In genomic region chr19:8552810-8553209, GRCh38 we compare ENCODE assay signal across 8 cellular contexts.
DNase-seq lines count a peak whose midpoint lies in the region; ATAC-seq and TF ChIP-seq lines count a peak whose summit lies in the region.

No MANE protein-coding gene starts in this region.

- H4K20me1 ChIP-seq in MM.1S (ENCODE audit: insufficient read depth, low read length), result no peaks in the 10 kb centered on the region

- no peaks in the 10 kb centered on the region for H3K27me3 Mint-ChIP-seq in nephron progenitor cell (ENCODE audit: low read depth, poor library complexity)

- DNase-seq in NCI-H1417 (lab: John Stamatoyannopoulos, UW) (peak in 2 of 3 experiments; percentile 4 to 35), NCI-H1417 treated with DMSO at 0.1 percent for 48 hours (lab: John Stamatoyannopoulos, UW) (no peak), MM.1S (no peak), astrocyte of the spinal cord (ENCODE audit: low read depth, low spot score) (peak; percentile 16), nephron progenitor cell (no peak)
- no peak for DNase-seq in activated naive CD4-positive, alpha-beta T cell treated with Interleukin-2 at 50 U/mL for 16 hours

- H3K4me2 ChIP-seq in MM.1S (ENCODE audit: low read depth, low read length), result no peak overlapping the region

- ATAC-seq in HG03095 (IDR thresholded peaks at IDR 0.05; ENCODE audit: unreplicated experiment), result no peak
- no peak for ATAC-seq in GM18511 (IDR thresholded peaks at IDR 0.05; ENCODE audit: unreplicated experiment)

- peaks cover 22% of the 10 kb centered on the region for H3K36me3 Mint-ChIP-seq in nephron progenitor cell (ENCODE audit: low read depth)

- H3K27me3 ChIP-seq in MM.1S (replicated peaks; ENCODE audit: insufficient read depth, low read length), result peaks cover 84% of the 10 kb centered on the region

- peak overlapping the region; percentile 29; the same call in 1 of the 2 replicates for H2AFZ ChIP-seq in MM.1S (ENCODE audit: low read length)

- H3K9me3 Mint-ChIP-seq in nephron progenitor cell, result no peaks in the 10 kb centered on the region

- H3K9me3 ChIP-seq in MM.1S (replicated peaks; ENCODE audit: insufficient read depth, low read length), result no peaks in the 10 kb centered on the region

- no peaks in the 10 kb centered on the region for H3K36me3 ChIP-seq in MM.1S (replicated peaks; ENCODE audit: insufficient read depth, low read length)

- H3K4me1 Mint-ChIP-seq in nephron progenitor cell, result peaks cover 3% of the 10 kb centered on the region

- H3K9me2 ChIP-seq in MM.1S (replicated peaks; ENCODE audit: insufficient read depth, low read length), result no peaks in the 10 kb centered on the region

- in situ Hi-C loops in astrocyte of the spinal cord (cut with HindIII; ENCODE audit: low sequenced_read_pairs), result no loop called here

- peak overlapping the region; percentile 5 for H3K27ac Mint-ChIP-seq in nephron progenitor cell

- no peaks in the 10 kb centered on the region for H3K79me2 ChIP-seq in MM.1S (ENCODE audit: low read length)

- H3K4me3 Mint-ChIP-seq in nephron progenitor cell, result peak overlapping the region; percentile 4

- H3F3A ChIP-seq in MM.1S (ENCODE audit: insufficient read depth, low read length), result no peaks in the 10 kb centered on the region

- no peak overlapping the region for H3K9ac ChIP-seq in MM.1S (ENCODE audit: low read length)

- H3K4me3 ChIP-seq in MM.1S (ENCODE audit: low read length), result no peak overlapping the region; the same call in 1 of the 2 replicates
- no peak overlapping the region for H3K4me3 ChIP-seq in astrocyte of the spinal cord (ENCODE audit: low read depth, low read length)

- H3K4me1 ChIP-seq in MM.1S (ENCODE audit: low read length), result no peaks in the 10 kb centered on the region

- TF ChIP-seq CTCF in MM.1S (IDR thresholded peaks at IDR 0.05; ENCODE audit: low read length) (no peak), astrocyte of the spinal cord (IDR thresholded peaks at IDR 0.05; ENCODE audit: low read depth, low read length) (no peak), nephron progenitor cell (IDR thresholded peaks at IDR 0.05) (no peak)

- H3K27ac ChIP-seq in MM.1S (ENCODE audit: low read length), result no peak overlapping the region

Comparison
In these comparisons a context has a peak if more than half of its experiments do, and no peak if none do; other contexts are left out.
1. DNase-seq: peak in NCI-H1417 (2 of 3) and astrocyte of the spinal cord (single experiment); none in NCI-H1417 treated with DMSO at 0.1 percent for 48 hours (single experiment), MM.1S (single experiment), nephron progenitor cell (single experiment) and activated naive CD4-positive, alpha-beta T cell treated with Interleukin-2 at 50 U/mL for 16 hours (single experiment).